17 cellular contexts compared by ENCODE assay signal in genomic region chr18:220708-221107, GRCh38. TPM values are rescaled to one million over a fixed set of nuclear protein-coding genes. Genes with fewer than 3 reads are reported as not detected.
DNase-seq lines count a peak whose midpoint lies in the region; ATAC-seq, FAIRE-seq and TF ChIP-seq lines count a peak whose summit lies in the region.
"Had no signal": no experiment of that assay in that cellular context is flagged by ENCODE, and none has a peak within 500 bp of the region (broad histone marks: within the 10 kb centered on the region; RNA-seq: fewer than 3 reads in every experiment).

No MANE protein-coding gene starts in this region.

- H3K36me3 ChIP-seq in CD4-positive, alpha-beta memory T cell (ENCODE audit: insufficient read depth, low read length): peaks cover 33% of the 10 kb centered on the region
- peaks cover 16 to 18% of the 10 kb centered on the region in 2 donors for H3K36me3 ChIP-seq in kidney (ENCODE audit: control insufficient read depth in 1 of 2, insufficient read depth in 2 of 2, low read length in 2 of 2)

- no peaks in the 10 kb centered on the region for H3K4me1 Mint-ChIP-seq in activated CD4-positive, alpha-beta T cell treated with anti-CD3 and anti-CD28 coated beads, Interleukin-2, amount 10 ng/mL, durations not matched to agents 7 days and 5 days
- no peaks in the 10 kb centered on the region for H3K4me1 Mint-ChIP-seq in CD4-positive, alpha-beta memory T cell
- H3K4me1 Mint-ChIP-seq in activated T-helper 1 cell treated with anti-CD3 and anti-CD28 coated beads, Interleukin-12 subunit alpha, Interleukin-12 subunit beta, Interleukin-2, Interleukin-4 antibody, amounts not matched to agents 30 ng/mL and 10 ng/mL and 1 ng/mL, durations not matched to agents 14 hours and 24 hours and 36 hours (ENCODE audit: low read depth): no peaks in the 10 kb centered on the region
- peaks cover 3% of the 10 kb centered on the region for H3K4me1 Mint-ChIP-seq in memory B cell

- H3K9me3 ChIP-seq in CD4-positive, alpha-beta memory T cell (ENCODE audit: control insufficient read depth in 1 of 2, low read length in 2 of 2): no peaks in the 10 kb centered on the region
- no peaks in the 10 kb centered on the region for H3K9me3 ChIP-seq in kidney (ENCODE audit: control insufficient read depth in 1 of 2, low read length in 2 of 2)

- ATAC-seq in memory B cell (ENCODE audit: low read depth) (no peak), left cardiac atrium (no peak)

- POLR2A ChIA-PET in activated CD4-positive, alpha-beta T cell treated with anti-CD3 and anti-CD28 coated beads, Interleukin-2, amount 10 ng/mL, durations not matched to agents 7 days and 5 days (lab: Charles Lee): no interaction called here
- POLR2A ChIA-PET in CD4-positive, alpha-beta memory T cell (lab: Charles Lee; ENCODE audit: partially characterized antibody): no interaction called here

- TF ChIP-seq CTCF in kidney (IDR thresholded peaks at IDR 0.05; ENCODE audit: borderline replicate concordance, extremely low read depth, insufficient read depth): no peak

- H3K27me3 Mint-ChIP-seq in activated CD4-positive, alpha-beta T cell treated with anti-CD3 and anti-CD28 coated beads, Interleukin-2, amount 10 ng/mL, durations not matched to agents 7 days and 5 days: no peaks in the 10 kb centered on the region
- no peaks in the 10 kb centered on the region for H3K27me3 Mint-ChIP-seq in CD4-positive, alpha-beta memory T cell
- H3K27me3 Mint-ChIP-seq in activated T-helper 1 cell treated with anti-CD3 and anti-CD28 coated beads, Interleukin-12 subunit alpha, Interleukin-12 subunit beta, Interleukin-2, Interleukin-4 antibody, amounts not matched to agents 30 ng/mL and 10 ng/mL and 1 ng/mL, durations not matched to agents 14 hours and 24 hours and 36 hours (ENCODE audit: insufficient read depth): peaks cover 1% of the 10 kb centered on the region
- no peaks in the 10 kb centered on the region for H3K27me3 Mint-ChIP-seq in memory B cell

- H3K27ac Mint-ChIP-seq in activated CD4-positive, alpha-beta T cell treated with anti-CD3 and anti-CD28 coated beads, Interleukin-2, amount 10 ng/mL, durations not matched to agents 7 days and 5 days: peak overlapping the region; percentile 14
- H3K27ac Mint-ChIP-seq in CD4-positive, alpha-beta memory T cell: peak overlapping the region in 5 of 7 donors; percentile 15 to 78 (median 31)
- peak overlapping the region; percentile 5 for H3K27ac Mint-ChIP-seq in activated T-helper 1 cell treated with anti-CD3 and anti-CD28 coated beads, Interleukin-12 subunit alpha, Interleukin-12 subunit beta, Interleukin-2, Interleukin-4 antibody, amounts not matched to agents 30 ng/mL and 10 ng/mL and 1 ng/mL, durations not matched to agents 14 hours and 24 hours and 36 hours
- H3K27ac Mint-ChIP-seq in memory B cell: peak overlapping the region; percentile 4

- no peak overlapping the region for H3K4me3 ChIP-seq in CD4-positive, alpha-beta memory T cell (ENCODE audit: low read length in 2 of 2)
- no peak overlapping the region for H3K4me3 ChIP-seq in kidney (ENCODE audit: low read length in 2 of 2)

- H3K9me3 Mint-ChIP-seq in activated CD4-positive, alpha-beta T cell treated with anti-CD3 and anti-CD28 coated beads, Interleukin-2, amount 10 ng/mL, durations not matched to agents 7 days and 5 days: no peaks in the 10 kb centered on the region
- no peaks in the 10 kb centered on the region for H3K9me3 Mint-ChIP-seq in CD4-positive, alpha-beta memory T cell
- no peaks in the 10 kb centered on the region for H3K9me3 Mint-ChIP-seq in activated T-helper 1 cell treated with anti-CD3 and anti-CD28 coated beads, Interleukin-12 subunit alpha, Interleukin-12 subunit beta, Interleukin-2, Interleukin-4 antibody, amounts not matched to agents 30 ng/mL and 10 ng/mL and 1 ng/mL, durations not matched to agents 14 hours and 24 hours and 36 hours
- no peaks in the 10 kb centered on the region for H3K9me3 Mint-ChIP-seq in memory B cell

- H3K4me1 ChIP-seq in CD4-positive, alpha-beta memory T cell (ENCODE audit: insufficient read depth, low read length): no peaks in the 10 kb centered on the region
- H3K4me1 ChIP-seq in kidney (ENCODE audit: control insufficient read depth in 1 of 2, insufficient read depth in 1 of 2, low read depth in 1 of 2, low read length in 2 of 2): peaks cover 0 to 2% of the 10 kb centered on the region in 2 donors

- intact Hi-C loops in CD4-positive, alpha-beta memory T cell (cut with micrococcal nuclease): no loop called here
- intact Hi-C loops in activated T-helper 1 cell treated with anti-CD3 and anti-CD28 coated beads, Interleukin-12 subunit alpha, Interleukin-12 subunit beta, Interleukin-2, Interleukin-4 antibody, amounts not matched to agents 30 ng/mL and 10 ng/mL and 1 ng/mL, durations not matched to agents 14 hours and 24 hours and 36 hours (cut with micrococcal nuclease): loop anchor here (5.0 kb wide), 1 partner anchor 42 kb away; no protein-coding TSS in a partner anchor
- intact Hi-C loops in left cardiac atrium (cut with DNase I): no loop called here
- intact Hi-C loops in kidney (cut with DNase I): no loop called here

- no peaks in the 10 kb centered on the region for H3K27me3 ChIP-seq in CD4-positive, alpha-beta memory T cell (ENCODE audit: insufficient read depth, low read length)

- H3K27ac ChIP-seq in CD4-positive, alpha-beta memory T cell (ENCODE audit: low read depth, low read length): no peak overlapping the region
- no peak overlapping the region for H3K27ac ChIP-seq in kidney (ENCODE audit: low read depth in 2 of 2, low read length in 2 of 2)
- H3K27ac ChIP-seq: C4-2B had no signal

- CTCF ChIA-PET in activated CD4-positive, alpha-beta T cell treated with anti-CD3 and anti-CD28 coated beads, Interleukin-2, amount 10 ng/mL, durations not matched to agents 7 days and 5 days (lab: Charles Lee): interaction anchor here (0.7 to 0.9 kb wide), 2 partner anchors 10 kb away, joined by 3 read pairs; no protein-coding TSS in a partner anchor
- CTCF ChIA-PET in CD4-positive, alpha-beta memory T cell (lab: Charles Lee; ENCODE audit: partially characterized antibody): no interaction called here

- no peak overlapping the region for H3K9ac ChIP-seq in kidney (ENCODE audit: low read length in 2 of 2)

- H3K36me3 Mint-ChIP-seq in activated CD4-positive, alpha-beta T cell treated with anti-CD3 and anti-CD28 coated beads, Interleukin-2, amount 10 ng/mL, durations not matched to agents 7 days and 5 days (ENCODE audit: low read depth): peaks cover 59% of the 10 kb centered on the region
- peaks cover 36 to 61% of the 10 kb centered on the region in 2 donors for H3K36me3 Mint-ChIP-seq in CD4-positive, alpha-beta memory T cell
- H3K36me3 Mint-ChIP-seq in activated T-helper 1 cell treated with anti-CD3 and anti-CD28 coated beads, Interleukin-12 subunit alpha, Interleukin-12 subunit beta, Interleukin-2, Interleukin-4 antibody, amounts not matched to agents 30 ng/mL and 10 ng/mL and 1 ng/mL, durations not matched to agents 14 hours and 24 hours and 36 hours (ENCODE audit: low read depth): peaks cover 38% of the 10 kb centered on the region
- peaks cover 32% of the 10 kb centered on the region for H3K36me3 Mint-ChIP-seq in memory B cell

- FAIRE-seq in kidney (lab: Jason Lieb, UNC): no peak
- FAIRE-seq: H1 had no signal

- H3K4me3 Mint-ChIP-seq in activated CD4-positive, alpha-beta T cell treated with anti-CD3 and anti-CD28 coated beads, Interleukin-2, amount 10 ng/mL, durations not matched to agents 7 days and 5 days: no peak overlapping the region
- no peak overlapping the region for H3K4me3 Mint-ChIP-seq in CD4-positive, alpha-beta memory T cell
- no peak overlapping the region for H3K4me3 Mint-ChIP-seq in activated T-helper 1 cell treated with anti-CD3 and anti-CD28 coated beads, Interleukin-12 subunit alpha, Interleukin-12 subunit beta, Interleukin-2, Interleukin-4 antibody, amounts not matched to agents 30 ng/mL and 10 ng/mL and 1 ng/mL, durations not matched to agents 14 hours and 24 hours and 36 hours
- H3K4me3 Mint-ChIP-seq in memory B cell: no peak overlapping the region

- DNase-seq in activated CD4-positive, alpha-beta T cell treated with anti-CD3 and anti-CD28 coated beads, Interleukin-2, amount 10 ng/mL, durations not matched to agents 7 days and 5 days: no peak
- no peak for DNase-seq in activated CD4-positive, alpha-beta T cell treated with anti-CD3 and anti-CD28 coated beads for 1 hour
- no peak for DNase-seq in CD4-positive, alpha-beta memory T cell
- DNase-seq in activated T-helper 1 cell treated with anti-CD3 and anti-CD28 coated beads, Interleukin-12 subunit alpha, Interleukin-12 subunit beta, Interleukin-2, Interleukin-4 antibody, amounts not matched to agents 30 ng/mL and 10 ng/mL and 1 ng/mL, durations not matched to agents 14 hours and 24 hours and 36 hours (ENCODE audit: low spot score): no peak
- DNase-seq in memory B cell (ENCODE audit: low spot score in 2 of 2): no peak
- no peak for DNase-seq in left cardiac atrium
- no peak for DNase-seq in COLO668 (lab: John Stamatoyannopoulos, UW; ENCODE audit: unreplicated experiment)
- DNase-seq in kidney: no peak
- DNase-seq: DMS79 treated with DMSO at 0.1 percent for 48 hours, GDM1, KBM-7, NCI-H1092, NCI-H226, NCI-H526 treated with DMSO at 0.1 percent for 48 hours, RPMI8226 had no signal

RNA-seq across cellular contexts. Expression of gene THOC1, which starts 47.1 kb away (rescaled TPM):
- total RNA-seq in activated CD4-positive, alpha-beta T cell treated with anti-CD3 and anti-CD28 coated beads, Interleukin-2, amount 10 ng/mL, durations not matched to agents 7 days and 5 days: 10 to 100 TPM; 46.7 to 55.9 TPM
- total RNA-seq in CD4-positive, alpha-beta memory T cell: 10 to 100 TPM; 65.9 to 69.9 TPM
- polyA plus RNA-seq in CD4-positive, alpha-beta memory T cell: 10 to 100 TPM; 15.2 to 19.0 TPM
- total RNA-seq in activated T-helper 1 cell treated with anti-CD3 and anti-CD28 coated beads, Interleukin-12 subunit alpha, Interleukin-12 subunit beta, Interleukin-2, Interleukin-4 antibody, amounts not matched to agents 30 ng/mL and 10 ng/mL and 1 ng/mL, durations not matched to agents 14 hours and 24 hours and 36 hours: 69.9 and 76.8 TPM in 2 replicates
- 10 to 100 TPM; 16.6 to 17.3 TPM for total RNA-seq in left cardiac atrium
- total RNA-seq in kidney: 32.6 TPM
- polyA plus RNA-seq in kidney (ENCODE audit: insufficient read depth, low read depth, low replicate concordance): 22.4 TPM
